In genomic region chr19:20279516-20279915, GRCh38 we compare ENCODE assay signal across 16 cellular contexts.
"Had no signal": no experiment of that assay in that cellular context is flagged by ENCODE, and none has a peak within 500 bp of the region (broad histone marks: within the 10 kb centered on the region; RNA-seq: fewer than 3 reads in every experiment).

No MANE protein-coding gene starts in this region.

- H3K27me3 ChIP-seq: adrenal gland, foreskin keratinocyte, hepatocyte, spleen, vagina had no signal

- H3K27ac ChIP-seq: adrenal gland, foreskin keratinocyte, hepatocyte, spleen, vagina had no signal

- DNase-seq: activated CD4-positive, alpha-beta T cell treated with anti-CD3 and anti-CD28 coated beads for 1 hour; activated T-cell treated with anti-CD3 and anti-CD28 coated beads, Interleukin-2, amount 50 U/mL, for 1 hour; adrenal gland; effector memory CD4-positive, alpha-beta T cell; foreskin keratinocyte; islet precursor cell; left colon; mesenchymal stem cell; naive B cell; spleen; stimulated activated CD4-positive, alpha-beta T cell treated with anti-CD3 and anti-CD28 coated beads, Interleukin-4, amount 100 ng/mL, for 1 hour; stimulated activated naive CD4-positive, alpha-beta T cell; T-helper 1 cell; T-helper 9 cell had no signal

- ATAC-seq: foreskin keratinocyte, left colon had no signal
